8 cellular contexts compared by ENCODE assay signal in genomic region chr22:45502215-45503070, GRCh38. TPM values are rescaled to one million over a fixed set of nuclear protein-coding genes. Genes with fewer than 3 reads are reported as not detected.
DNase-seq lines count a peak whose midpoint lies in the region; ATAC-seq, FAIRE-seq and TF ChIP-seq lines count a peak whose summit lies in the region.

A gene with protein sequence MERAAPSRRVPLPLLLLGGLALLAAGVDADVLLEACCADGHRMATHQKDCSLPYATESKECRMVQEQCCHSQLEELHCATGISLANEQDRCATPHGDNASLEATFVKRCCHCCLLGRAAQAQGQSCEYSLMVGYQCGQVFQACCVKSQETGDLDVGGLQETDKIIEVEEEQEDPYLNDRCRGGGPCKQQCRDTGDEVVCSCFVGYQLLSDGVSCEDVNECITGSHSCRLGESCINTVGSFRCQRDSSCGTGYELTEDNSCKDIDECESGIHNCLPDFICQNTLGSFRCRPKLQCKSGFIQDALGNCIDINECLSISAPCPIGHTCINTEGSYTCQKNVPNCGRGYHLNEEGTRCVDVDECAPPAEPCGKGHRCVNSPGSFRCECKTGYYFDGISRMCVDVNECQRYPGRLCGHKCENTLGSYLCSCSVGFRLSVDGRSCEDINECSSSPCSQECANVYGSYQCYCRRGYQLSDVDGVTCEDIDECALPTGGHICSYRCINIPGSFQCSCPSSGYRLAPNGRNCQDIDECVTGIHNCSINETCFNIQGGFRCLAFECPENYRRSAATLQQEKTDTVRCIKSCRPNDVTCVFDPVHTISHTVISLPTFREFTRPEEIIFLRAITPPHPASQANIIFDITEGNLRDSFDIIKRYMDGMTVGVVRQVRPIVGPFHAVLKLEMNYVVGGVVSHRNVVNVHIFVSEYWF (plus strand): TSS chr22:45502883. CDS start chr22:45502986, 103 bp downstream.

- H3K4me1 ChIP-seq in ES-I3 (ENCODE audit: insufficient read depth, low read length) (peaks cover 25% of the 10 kb centered on the region), RWPE2 (ENCODE audit: insufficient read depth, poor library complexity, severe bottlenecking) (peaks cover 9% of the 10 kb centered on the region)

- TF ChIP-seq EP300 in neural cell (conservative IDR thresholded peaks at IDR 0.05; ENCODE audit: poor library complexity, severe bottlenecking) = no peak

- H3K9ac ChIP-seq in ES-I3 (ENCODE audit: low read depth, low read length) = peak within 1 kb of the TSS; percentile 65
- peak within 1 kb of the TSS; percentile 61 for H3K9ac ChIP-seq in neural cell (ENCODE audit: low read length)

- ATAC-seq in RWPE2 (ENCODE audit: low read depth) (peak; percentile 53), GM18873 (IDR thresholded peaks at IDR 0.05; ENCODE audit: low FRiP score, unreplicated experiment) (no peak), HG03565 (IDR thresholded peaks at IDR 0.05; ENCODE audit: unreplicated experiment) (no peak)

- peak; percentile 50 for TF ChIP-seq CTCF in RWPE2 (IDR thresholded peaks at IDR 0.05; ENCODE audit: poor library complexity, severe bottlenecking)
- no peak for TF ChIP-seq CTCF in fibroblast of mammary gland (conservative IDR thresholded peaks at IDR 0.05; ENCODE audit: control insufficient read depth, insufficient read depth, low read depth, low read length)
- peak; percentile 40 for TF ChIP-seq CTCF in neural cell (IDR thresholded peaks at IDR 0.05; ENCODE audit: poor library complexity, severe bottlenecking)

- no peak for FAIRE-seq in GM19239 (lab: Jason Lieb, UNC)

- DNase-seq in RWPE2 (ENCODE audit: low spot score) (no peak), fibroblast of mammary gland (ENCODE audit: low read depth) (no peak), GM19239 (ENCODE audit: insufficient read length, low spot score) (no peak)
- no peak for DNase-seq in stimulated activated CD4-positive, alpha-beta T cell treated with anti-CD3 and anti-CD28 coated beads, Interleukin-4, amount 100 ng/mL, for 24 hours

- no peak within 1 kb of the TSS for H3K4me2 ChIP-seq in neural cell (ENCODE audit: low read length)

- peak within 1 kb of the TSS; percentile 40 for H3K27ac ChIP-seq in RWPE2 (ENCODE audit: poor library complexity, severe bottlenecking)
- no peak within 1 kb of the TSS for H3K27ac ChIP-seq in neural cell (ENCODE audit: low read length)

- H3K79me2 ChIP-seq in neural cell (replicated peaks; ENCODE audit: insufficient read depth, low read length) = peaks cover 14% of the 10 kb centered on the region

- H3K9me2 ChIP-seq in neural cell (ENCODE audit: insufficient read depth, low read length) = no peaks in the 10 kb centered on the region

- no peak for TF ChIP-seq RAD21 in neural cell (conservative IDR thresholded peaks at IDR 0.05)

- H3K27me3 ChIP-seq in RWPE2 (ENCODE audit: insufficient read depth, poor library complexity, severe bottlenecking) (no peaks in the 10 kb centered on the region), neural cell (ENCODE audit: insufficient read depth, low read depth, low read length) (peaks cover 10% of the 10 kb centered on the region)

- no peaks in the 10 kb centered on the region for H3K9me3 ChIP-seq in ES-I3 (ENCODE audit: control insufficient read depth, insufficient read depth, low read length)
- H3K9me3 ChIP-seq in RWPE2 (ENCODE audit: severe bottlenecking) = no peaks in the 10 kb centered on the region
- no peaks in the 10 kb centered on the region for H3K9me3 ChIP-seq in neural cell (ENCODE audit: low read length)

- H3K4me3 ChIP-seq in RWPE2 (ENCODE audit: severe bottlenecking) = peak within 1 kb of the TSS; percentile 86
- peak within 1 kb of the TSS; percentile 95 for H3K4me3 ChIP-seq in fibroblast of mammary gland (ENCODE audit: control insufficient read depth, low read depth, low read length)
- peak within 1 kb of the TSS; percentile 67 for H3K4me3 ChIP-seq in neural cell (ENCODE audit: low read length)

- peak within 1 kb of the TSS; percentile 21 for H2AFZ ChIP-seq in neural cell (ENCODE audit: low read depth, low read length)

- no peaks in the 10 kb centered on the region for H3F3A ChIP-seq in neural cell (ENCODE audit: insufficient read depth, low read length, poor library complexity, severe bottlenecking)

- H4K20me1 ChIP-seq in neural cell (ENCODE audit: insufficient read depth) = no peaks in the 10 kb centered on the region

- H3K36me3 ChIP-seq in ES-I3 (ENCODE audit: insufficient read depth, low read length) (no peaks in the 10 kb centered on the region), RWPE2 (ENCODE audit: low read depth) (no peaks in the 10 kb centered on the region), neural cell (ENCODE audit: insufficient read depth, low read length) (no peaks in the 10 kb centered on the region)

TF ChIP-seq in neural cell, 6 proteins besides CTCF, POLR2A, EP300 and RAD21:
- TF ChIP-seq TAF1 (IDR thresholded peaks at IDR 0.05; ENCODE audit: low read depth) = no peak
- TF ChIP-seq, protein P1, sequence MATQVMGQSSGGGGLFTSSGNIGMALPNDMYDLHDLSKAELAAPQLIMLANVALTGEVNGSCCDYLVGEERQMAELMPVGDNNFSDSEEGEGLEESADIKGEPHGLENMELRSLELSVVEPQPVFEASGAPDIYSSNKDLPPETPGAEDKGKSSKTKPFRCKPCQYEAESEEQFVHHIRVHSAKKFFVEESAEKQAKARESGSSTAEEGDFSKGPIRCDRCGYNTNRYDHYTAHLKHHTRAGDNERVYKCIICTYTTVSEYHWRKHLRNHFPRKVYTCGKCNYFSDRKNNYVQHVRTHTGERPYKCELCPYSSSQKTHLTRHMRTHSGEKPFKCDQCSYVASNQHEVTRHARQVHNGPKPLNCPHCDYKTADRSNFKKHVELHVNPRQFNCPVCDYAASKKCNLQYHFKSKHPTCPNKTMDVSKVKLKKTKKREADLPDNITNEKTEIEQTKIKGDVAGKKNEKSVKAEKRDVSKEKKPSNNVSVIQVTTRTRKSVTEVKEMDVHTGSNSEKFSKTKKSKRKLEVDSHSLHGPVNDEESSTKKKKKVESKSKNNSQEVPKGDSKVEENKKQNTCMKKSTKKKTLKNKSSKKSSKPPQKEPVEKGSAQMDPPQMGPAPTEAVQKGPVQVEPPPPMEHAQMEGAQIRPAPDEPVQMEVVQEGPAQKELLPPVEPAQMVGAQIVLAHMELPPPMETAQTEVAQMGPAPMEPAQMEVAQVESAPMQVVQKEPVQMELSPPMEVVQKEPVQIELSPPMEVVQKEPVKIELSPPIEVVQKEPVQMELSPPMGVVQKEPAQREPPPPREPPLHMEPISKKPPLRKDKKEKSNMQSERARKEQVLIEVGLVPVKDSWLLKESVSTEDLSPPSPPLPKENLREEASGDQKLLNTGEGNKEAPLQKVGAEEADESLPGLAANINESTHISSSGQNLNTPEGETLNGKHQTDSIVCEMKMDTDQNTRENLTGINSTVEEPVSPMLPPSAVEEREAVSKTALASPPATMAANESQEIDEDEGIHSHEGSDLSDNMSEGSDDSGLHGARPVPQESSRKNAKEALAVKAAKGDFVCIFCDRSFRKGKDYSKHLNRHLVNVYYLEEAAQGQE (IDR thresholded peaks at IDR 0.05; ENCODE audit: borderline replicate concordance) = no peak
- TF ChIP-seq EZH2 (IDR thresholded peaks at IDR 0.05; ENCODE audit: borderline replicate concordance, insufficient read depth, low read length, poor library complexity, severe bottlenecking) = no peak
- TF ChIP-seq POLR2AphosphoS5 (IDR thresholded peaks at IDR 0.05) = no peak

RNA-seq across cellular contexts. Expression of the gene that starts here (rescaled TPM):
- 3.4 and 5.8 TPM in 2 replicates for polyA plus RNA-seq in neural cell
- 6.8 and 9.0 TPM in 2 replicates for polyA minus RNA-seq in neural cell
